ENCODE assay signal across 8 cellular contexts in the genomic region with DNA sequence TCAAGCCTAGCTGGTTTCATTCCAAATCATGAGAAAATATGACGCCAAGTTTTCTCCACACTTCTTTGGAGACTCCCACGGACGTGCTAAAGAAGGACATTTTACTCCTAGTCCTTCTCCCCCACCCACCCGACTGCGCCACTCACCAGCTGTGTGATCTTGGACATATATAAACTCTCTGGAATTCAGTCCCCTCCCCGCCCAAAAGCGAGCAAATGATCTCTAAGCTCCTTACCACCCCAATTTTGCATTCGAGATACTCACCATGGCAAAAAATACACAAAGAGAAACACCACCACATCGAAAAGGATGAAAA. TPM values are rescaled to one million over a fixed set of nuclear protein-coding genes. Genes with fewer than 3 reads are reported as not detected.
DNase-seq lines count a peak whose midpoint lies in the region; ATAC-seq and TF ChIP-seq lines count a peak whose summit lies in the region.

No MANE protein-coding gene starts in this region.

- H3K4me3 Mint-ChIP-seq in naive thymus-derived CD4-positive, alpha-beta T cell, result peak overlapping the region; percentile 92 to 100 (median 96)

- peaks cover 5 to 22% of the 10 kb centered on the region in 2 donors for H3K4me1 ChIP-seq in naive thymus-derived CD4-positive, alpha-beta T cell (ENCODE audit: control insufficient read depth in 2 of 2, insufficient read depth in 2 of 2, low read length in 2 of 2)

- peaks cover 0 to 2% (median 0%) of the 10 kb centered on the region in 11 donors for H3K9me3 Mint-ChIP-seq in naive thymus-derived CD4-positive, alpha-beta T cell

- peaks cover 16 to 49% (median 43%) of the 10 kb centered on the region in 7 donors for H3K4me1 Mint-ChIP-seq in naive thymus-derived CD4-positive, alpha-beta T cell

- intact Hi-C loops in naive thymus-derived CD4-positive, alpha-beta T cell (cut with micrococcal nuclease), result loop anchor here (1.0 to 10.0 kb wide), 8 partner anchors 72 to 1021 kb away; partner anchors contain the start of genes MAD2L1 (in 2 of the 2), METTL14 (in 2 of the 2), SEC24D (in 2 of the 2) and USP53 (in 2 of the 2)

- H3K27ac ChIP-seq in VCaP (peak overlapping the region; percentile 86), epithelial cell of prostate (peak overlapping the region; percentile 96)
- peak overlapping the region; percentile 90 for H3K27ac ChIP-seq in naive thymus-derived CD4-positive, alpha-beta T cell (ENCODE audit: low read depth, low read length)

- H3K4me3 ChIP-seq in naive thymus-derived CD4-positive, alpha-beta T cell (ENCODE audit: low read length), result peak overlapping the region; percentile 93

- CTCF ChIA-PET in naive thymus-derived CD4-positive, alpha-beta T cell (lab: Charles Lee), result interaction anchor here (0.6 to 1.9 kb wide), 9 partner anchors 11 to 529 kb away, joined by 3 to 8 read pairs (median 5); partner anchors contain the start of genes PDE5A and USP53

- H3K36me3 ChIP-seq in naive thymus-derived CD4-positive, alpha-beta T cell (ENCODE audit: control insufficient read depth in 2 of 3, insufficient read depth in 3 of 3, low read length in 3 of 3), result peaks cover 0 to 18% (median 0%) of the 10 kb centered on the region in 3 experiments

- DNase-seq in epithelial cell of prostate (ENCODE audit: low read depth, low spot score) (no peak), ureter (ENCODE audit: low spot score) (peak; percentile 62), KG1 (lab: John Stamatoyannopoulos, UW) (no peak), DMS53 (lab: John Stamatoyannopoulos, UW) (no peak)
- peak in 2 of 9 donors; percentile 39 to 41 for DNase-seq in naive thymus-derived CD4-positive, alpha-beta T cell

- H3K36me3 Mint-ChIP-seq in naive thymus-derived CD4-positive, alpha-beta T cell, result peaks cover 0 to 45% (median 23%) of the 10 kb centered on the region in 5 donors

- no peak for TF ChIP-seq CTCF in VCaP (conservative IDR thresholded peaks at IDR 0.05)

- POLR2A ChIA-PET in naive thymus-derived CD4-positive, alpha-beta T cell (lab: Charles Lee), result interaction anchor here (0.6 to 3.4 kb wide), 13 partner anchors 9 to 465 kb away, joined by 3 to 28 read pairs (median 5); partner anchors contain the start of gene USP53

- H3K9me3 ChIP-seq in naive thymus-derived CD4-positive, alpha-beta T cell (ENCODE audit: control insufficient read depth in 2 of 3, low read length in 3 of 3), result no peaks in the 10 kb centered on the region

- peak overlapping the region; percentile 98 to 100 (median 100) for H3K27ac Mint-ChIP-seq in naive thymus-derived CD4-positive, alpha-beta T cell

- peak; percentile 0 for ATAC-seq in GM18858 (IDR thresholded peaks at IDR 0.05; ENCODE audit: unreplicated experiment)
- peak; percentile 18 for ATAC-seq in HG02970 (IDR thresholded peaks at IDR 0.05; ENCODE audit: low FRiP score, unreplicated experiment)
- no peak for ATAC-seq in naive thymus-derived CD4-positive, alpha-beta T cell

- no peaks in the 10 kb centered on the region for H3K27me3 ChIP-seq in naive thymus-derived CD4-positive, alpha-beta T cell (ENCODE audit: control insufficient read depth in 2 of 2, insufficient read depth in 2 of 2, low read length in 2 of 2)

- peaks cover 0 to 5% (median 0%) of the 10 kb centered on the region in 5 donors for H3K27me3 Mint-ChIP-seq in naive thymus-derived CD4-positive, alpha-beta T cell

RNA-seq across cellular contexts. Expression of gene FABP2, which starts 21.9 kb away (rescaled TPM):
- under 1 TPM in 1 of 5 experiments, not detected in 4; 0.19 TPM for total RNA-seq in naive thymus-derived CD4-positive, alpha-beta T cell
- polyA plus RNA-seq in naive thymus-derived CD4-positive, alpha-beta T cell, result not detected
- not detected for total RNA-seq in ureter
